ENCODE assay signal across 18 cellular contexts in genomic region chr7:79653136-79653631, GRCh38.
DNase-seq lines count a peak whose midpoint lies in the region; ATAC-seq and TF ChIP-seq lines count a peak whose summit lies in the region.
"Had no signal": no experiment of that assay in that cellular context is flagged by ENCODE, and none has a peak within 500 bp of the region (broad histone marks: within the 10 kb centered on the region; RNA-seq: fewer than 3 reads in every experiment).

No MANE protein-coding gene starts in this region.

- peaks cover 42% of the 10 kb centered on the region for H3K4me1 Mint-ChIP-seq in HFFc6 (ENCODE audit: low read depth)
- H3K4me1 Mint-ChIP-seq in immature natural killer cell = no peaks in the 10 kb centered on the region
- H3K4me1 Mint-ChIP-seq: CD8-positive, alpha-beta memory T cell had no signal

- DNase-seq in A172 (ENCODE audit: low spot score) = peak; percentile 22
- DNase-seq in HFFc6 = peak; percentile 59
- no peak for DNase-seq in RWPE2 (ENCODE audit: low spot score)
- peak; percentile 3 for DNase-seq in epithelial cell of esophagus (ENCODE audit: low read depth)
- no peak for DNase-seq in activated gamma-delta T cell treated with Interleukin-2 at 50 U/mL for 16 hours
- no peak for DNase-seq in immature natural killer cell
- DNase-seq in amniotic stem cell (lab: John Stamatoyannopoulos, UW) = no peak
- DNase-seq in SKM-1 treated with dmso at 0.1 percent for 144 hours (lab: John Stamatoyannopoulos, UW; ENCODE audit: unreplicated experiment) = no peak
- DNase-seq: AML-193; CD8-positive, alpha-beta memory T cell; KG1; NCI-H1694 treated with DMSO at 0.1 percent for 48 hours; NCI-H446 treated with DMSO at 0.1 percent for 48 hours; NCI-H526 treated with DMSO at 0.1 percent for 48 hours; Right ventricle myocardium superior had no signal

- peak overlapping the region; percentile 25 for H3K4me3 Mint-ChIP-seq in HFFc6
- no peak overlapping the region for H3K4me3 Mint-ChIP-seq in immature natural killer cell
- H3K4me3 Mint-ChIP-seq: CD8-positive, alpha-beta memory T cell had no signal

- H3K36me3 ChIP-seq in RWPE2 (ENCODE audit: low read depth) = no peaks in the 10 kb centered on the region

- no peaks in the 10 kb centered on the region; the same call in 1 of the 2 replicates for H3K27me3 Mint-ChIP-seq in HFFc6 (ENCODE audit: insufficient read depth)
- H3K27me3 Mint-ChIP-seq in immature natural killer cell (ENCODE audit: low read depth in 3 of 3) = no peaks in the 10 kb centered on the region
- H3K27me3 Mint-ChIP-seq: CD8-positive, alpha-beta memory T cell had no signal

- no peaks in the 10 kb centered on the region for H3K27me3 ChIP-seq in RWPE2 (ENCODE audit: insufficient read depth, poor library complexity, severe bottlenecking)

- H3K36me3 Mint-ChIP-seq in HFFc6 (ENCODE audit: low read depth) (no peaks in the 10 kb centered on the region), immature natural killer cell (no peaks in the 10 kb centered on the region)
- H3K36me3 Mint-ChIP-seq: CD8-positive, alpha-beta memory T cell had no signal

- H3K27ac Mint-ChIP-seq in HFFc6 (peak overlapping the region; percentile 66), immature natural killer cell (no peak overlapping the region)
- H3K27ac Mint-ChIP-seq: CD8-positive, alpha-beta memory T cell had no signal

- peaks cover 4% of the 10 kb centered on the region for H3K4me1 ChIP-seq in RWPE2 (ENCODE audit: insufficient read depth, poor library complexity, severe bottlenecking)

- H3K27ac ChIP-seq in RWPE2 (ENCODE audit: poor library complexity, severe bottlenecking) = peak overlapping the region; percentile 19
- H3K27ac ChIP-seq: 22Rv1, C4-2B, HL-60 had no signal

- H3K9me3 Mint-ChIP-seq in HFFc6 (no peaks in the 10 kb centered on the region), immature natural killer cell (peaks cover 3 to 20% (median 13%) of the 10 kb centered on the region in 6 donors)

- no peaks in the 10 kb centered on the region for H3K9me3 ChIP-seq in RWPE2 (ENCODE audit: severe bottlenecking)

- TF ChIP-seq CTCF in HFFc6 (IDR thresholded peaks at IDR 0.05) = peak; percentile 55
- no peak for TF ChIP-seq CTCF in RWPE2 (IDR thresholded peaks at IDR 0.05; ENCODE audit: poor library complexity, severe bottlenecking)
- no peak for TF ChIP-seq CTCF in epithelial cell of esophagus (IDR thresholded peaks at IDR 0.05; ENCODE audit: insufficient read depth, low read depth, low read length, missing control alignments)

- ATAC-seq in RWPE2 (ENCODE audit: low read depth) = peak; percentile 76

- H3K4me3 ChIP-seq in RWPE2 (ENCODE audit: severe bottlenecking) = no peak overlapping the region
- H3K4me3 ChIP-seq in epithelial cell of esophagus (ENCODE audit: low read length) = no peak overlapping the region

Comparison
In these comparisons a context has a peak if more than half of its experiments do, and no peak if none do; other contexts are left out.
1. DNase-seq: peak in A172 (single experiment), HFFc6 (single experiment) and epithelial cell of esophagus (single experiment); none in RWPE2 (single experiment), activated gamma-delta T cell treated with Interleukin-2 at 50 U/mL for 16 hours (single experiment), immature natural killer cell (0 of 3), amniotic stem cell (single experiment) and SKM-1 treated with dmso at 0.1 percent for 144 hours (single experiment).